ENCODE assay signal across 22 cellular contexts in genomic region chr15:49456166-49456565, GRCh38. TPM values are rescaled to one million over a fixed set of nuclear protein-coding genes. Genes with fewer than 3 reads are reported as not detected.
"Had no signal": no experiment of that assay in that cellular context is flagged by ENCODE, and none has a peak within 500 bp of the region (broad histone marks: within the 10 kb centered on the region; RNA-seq: fewer than 3 reads in every experiment).

No MANE protein-coding gene starts in this region.

- H3K9me3 ChIP-seq: esophagus squamous epithelium, lower lobe of right lung, mucosa of descending colon, ovary, psoas muscle, thyroid gland had no signal

- H3K36me3 ChIP-seq: esophagus squamous epithelium, lower lobe of right lung, ovary, thyroid gland had no signal

- ATAC-seq: effector memory CD8-positive, alpha-beta T cell; left ventricle myocardium superior; lower lobe of right lung; mucosa of descending colon; naive thymus-derived CD4-positive, alpha-beta T cell; psoas muscle; right cardiac atrium; stimulated activated naive B cell treated with anti-CD40 and anti-IgM and Interleukin-4, amounts not matched to agents 10 μg/mL and 1 μg/mL and 100 μg/mL, for 72 hours had no signal

- H3K27ac ChIP-seq: esophagus squamous epithelium, lower lobe of right lung, psoas muscle, skin epidermis, thyroid gland had no signal

- H3K4me3 ChIP-seq: esophagus squamous epithelium, lower lobe of right lung, mucosa of descending colon, ovary, psoas muscle, skin epidermis, thyroid gland had no signal

- H3K4me1 ChIP-seq: lower lobe of right lung, psoas muscle, thyroid gland had no signal

- DNase-seq: cerebellar nuclear complex; cortex of kidney; effector memory CD8-positive, alpha-beta T cell; erythroblast; esophagus squamous epithelium; left ventricle myocardium superior; lower lobe of right lung; mucosa of descending colon; naive thymus-derived CD4-positive, alpha-beta T cell; nephron progenitor cell; nucleus accumbens; ovary; posterior cingulate gyrus; psoas muscle; right cardiac atrium; stimulated activated CD4-positive, alpha-beta T cell treated with anti-CD3 and anti-CD28 coated beads, Interleukin-15, amount 100 ng/mL, for 24 hours; stimulated activated CD4-positive, alpha-beta T cell treated with anti-CD3 and anti-CD28 coated beads, Interleukin-2, amount 100 ng/mL, for 48 hours; stimulated activated naive B cell treated with anti-CD40 and anti-IgM and Interleukin-4, amounts not matched to agents 10 μg/mL and 1 μg/mL and 100 μg/mL, for 72 hours; thyroid gland had no signal

- H3K27me3 ChIP-seq: esophagus squamous epithelium, ovary, thyroid gland had no signal

RNA-seq across cellular contexts. Expression of gene FGF7, which starts 33.1 kb away (rescaled TPM):
- total RNA-seq: dermis microvascular lymphatic vessel endothelial cell had no signal
- polyA plus RNA-seq: keratinocyte had no signal
